In the genomic region with DNA sequence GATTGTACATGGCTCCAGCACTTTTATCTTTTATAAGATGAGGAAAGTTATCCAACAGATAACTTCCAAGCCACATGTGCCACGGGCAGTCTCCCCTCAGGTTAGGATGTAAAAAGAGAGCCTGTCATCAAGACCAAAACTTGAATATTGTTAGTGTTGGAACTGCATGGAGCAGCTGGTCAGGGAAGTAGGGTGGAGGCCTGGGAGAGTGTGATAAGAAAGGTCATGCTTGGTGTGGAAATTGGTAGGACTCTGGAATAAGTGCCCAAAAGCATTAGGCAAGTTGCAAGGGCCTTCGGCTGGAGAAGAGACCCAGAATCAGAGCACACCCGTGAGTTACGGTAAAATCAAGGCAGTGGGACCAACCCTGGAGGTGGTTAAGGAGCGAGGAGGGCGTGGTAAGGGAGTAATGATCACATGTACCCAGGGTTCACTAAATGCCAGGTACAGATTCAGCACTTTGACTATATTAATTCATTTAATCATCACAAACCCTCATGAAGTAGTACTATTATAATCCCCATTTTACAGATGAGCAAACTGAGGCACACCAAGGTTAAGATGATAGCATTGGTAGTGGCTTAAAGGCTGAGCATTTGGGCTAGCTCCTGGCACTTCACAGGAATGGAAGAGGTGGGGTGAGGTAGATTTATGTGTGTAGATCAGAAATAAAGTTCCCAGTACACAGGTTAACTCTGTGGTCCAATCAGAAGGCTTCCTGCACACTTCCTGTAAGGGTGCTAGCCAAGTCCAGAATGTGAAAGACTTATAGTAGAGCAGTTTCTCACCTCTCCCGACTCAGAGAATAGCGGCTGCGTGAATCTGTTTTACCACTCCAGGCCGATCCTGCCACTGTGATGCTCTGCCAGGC, we compare ENCODE assay signal across 1 cellular context.
TF ChIP-seq lines count a peak whose summit lies in the region.

No MANE protein-coding gene starts in this region.

TF ChIP-seq in K562, 482 proteins besides CTCF, POLR2A, EP300 and RAD21 (continues in another document):
- TF ChIP-seq ZNF512 (tag; IDR thresholded peaks at IDR 0.05) (no peak), HDAC6 (IDR thresholded peaks at IDR 0.05; ENCODE audit: low read depth, low read length) (no peak), ZC3H8 (IDR thresholded peaks at IDR 0.05) (no peak), ZBTB43 (CRISPR knock-in tag; IDR thresholded peaks at IDR 0.05) (no peak), PBX2 (CRISPR knock-in tag; IDR thresholded peaks at IDR 0.05; ENCODE audit: low read depth) (no peak), PBX2 (tag; conservative IDR thresholded peaks at IDR 0.05; ENCODE audit: low read depth) (no peak), ESRRA (IDR thresholded peaks at IDR 0.05; ENCODE audit: borderline replicate concordance, low read depth) (peak; percentile 53; the same call in 1 of the 2 replicates), KDM1A (IDR thresholded peaks at IDR 0.05) (peak in 1 of 2 experiments; percentile 64; a peak in 2 of 4 replicates), ZBED1 (IDR thresholded peaks at IDR 0.05) (no peak), TRIM24 (IDR thresholded peaks at IDR 0.05) (no peak), ZNF695 (CRISPR knock-in tag; IDR thresholded peaks at IDR 0.05) (no peak), CHD4 (IDR thresholded peaks at IDR 0.05; ENCODE audit: insufficient read depth, insufficient replicate concordance, low read depth, low read length, poor library complexity, severe bottlenecking) (peak; percentile 35), EHMT2 (IDR thresholded peaks at IDR 0.05) (no peak), FOXP1 (CRISPR knock-in tag; IDR thresholded peaks at IDR 0.05) (no peak), ASH1L (IDR thresholded peaks at IDR 0.05; ENCODE audit: borderline replicate concordance, low read depth, partially characterized antibody) (no peak), FOXA1 (IDR thresholded peaks at IDR 0.05; ENCODE audit: borderline replicate concordance) (no peak), CBFA2T3 (IDR thresholded peaks at IDR 0.05) (peak; percentile 53), PYGO2 (tag; IDR thresholded peaks at IDR 0.05) (no peak), ZNF121 (CRISPR knock-in tag; conservative IDR thresholded peaks at IDR 0.05) (no peak), ARID1B (IDR thresholded peaks at IDR 0.05) (peak; percentile 25; the same call in 1 of the 2 replicates), FOXM1 (IDR thresholded peaks at IDR 0.05; ENCODE audit: low read depth) (no peak), FOXM1 (CRISPR knock-in tag; IDR thresholded peaks at IDR 0.05; ENCODE audit: low read depth) (no peak), FUS (optimal IDR thresholded peaks at IDR 0.05; ENCODE audit: low read depth, low read length) (no peak), ZNF586 (CRISPR knock-in tag; conservative IDR thresholded peaks at IDR 0.05) (no peak), CLOCK (CRISPR knock-in tag; IDR thresholded peaks at IDR 0.05; ENCODE audit: borderline replicate concordance) (no peak), ZNF699 (CRISPR knock-in tag; IDR thresholded peaks at IDR 0.05; ENCODE audit: insufficient replicate concordance) (no peak), ZNF274 (IDR thresholded peaks at IDR 0.05; ENCODE audit: borderline replicate concordance, low read depth, low read length) (no peak), SRSF1 (IDR thresholded peaks at IDR 0.05; ENCODE audit: low read depth, low read length) (no peak), HMGN3 (IDR thresholded peaks at IDR 0.05; ENCODE audit: borderline replicate concordance, extremely low read depth, insufficient read length, low read depth, low read length) (no peak), HDAC2 (IDR thresholded peaks at IDR 0.05) (no peak), DDX20 (tag; IDR thresholded peaks at IDR 0.05; ENCODE audit: low read depth) (no peak), TCF3 (CRISPR knock-in tag; IDR thresholded peaks at IDR 0.05) (peak; percentile 39; the same call in 1 of the 2 replicates), KLF10 (CRISPR knock-in tag; IDR thresholded peaks at IDR 0.05) (no peak), CREB1 (IDR thresholded peaks at IDR 0.05) (no peak), CREB1 (CRISPR knock-in tag; IDR thresholded peaks at IDR 0.05) (no peak), TFE3 (CRISPR knock-in tag; IDR thresholded peaks at IDR 0.05) (no peak), BRD4 (IDR thresholded peaks at IDR 0.05) (no peak), CBX2 (IDR thresholded peaks at IDR 0.05; ENCODE audit: insufficient read depth, low read length, poor library complexity, severe bottlenecking) (no peak), YBX1 (IDR thresholded peaks at IDR 0.05) (no peak), ZC3H11A (IDR thresholded peaks at IDR 0.05; ENCODE audit: low read depth, low read length) (no peak), BDP1 (IDR thresholded peaks at IDR 0.05; ENCODE audit: insufficient read depth, insufficient read length) (no peak)
- TF ChIP-seq, protein P1, sequence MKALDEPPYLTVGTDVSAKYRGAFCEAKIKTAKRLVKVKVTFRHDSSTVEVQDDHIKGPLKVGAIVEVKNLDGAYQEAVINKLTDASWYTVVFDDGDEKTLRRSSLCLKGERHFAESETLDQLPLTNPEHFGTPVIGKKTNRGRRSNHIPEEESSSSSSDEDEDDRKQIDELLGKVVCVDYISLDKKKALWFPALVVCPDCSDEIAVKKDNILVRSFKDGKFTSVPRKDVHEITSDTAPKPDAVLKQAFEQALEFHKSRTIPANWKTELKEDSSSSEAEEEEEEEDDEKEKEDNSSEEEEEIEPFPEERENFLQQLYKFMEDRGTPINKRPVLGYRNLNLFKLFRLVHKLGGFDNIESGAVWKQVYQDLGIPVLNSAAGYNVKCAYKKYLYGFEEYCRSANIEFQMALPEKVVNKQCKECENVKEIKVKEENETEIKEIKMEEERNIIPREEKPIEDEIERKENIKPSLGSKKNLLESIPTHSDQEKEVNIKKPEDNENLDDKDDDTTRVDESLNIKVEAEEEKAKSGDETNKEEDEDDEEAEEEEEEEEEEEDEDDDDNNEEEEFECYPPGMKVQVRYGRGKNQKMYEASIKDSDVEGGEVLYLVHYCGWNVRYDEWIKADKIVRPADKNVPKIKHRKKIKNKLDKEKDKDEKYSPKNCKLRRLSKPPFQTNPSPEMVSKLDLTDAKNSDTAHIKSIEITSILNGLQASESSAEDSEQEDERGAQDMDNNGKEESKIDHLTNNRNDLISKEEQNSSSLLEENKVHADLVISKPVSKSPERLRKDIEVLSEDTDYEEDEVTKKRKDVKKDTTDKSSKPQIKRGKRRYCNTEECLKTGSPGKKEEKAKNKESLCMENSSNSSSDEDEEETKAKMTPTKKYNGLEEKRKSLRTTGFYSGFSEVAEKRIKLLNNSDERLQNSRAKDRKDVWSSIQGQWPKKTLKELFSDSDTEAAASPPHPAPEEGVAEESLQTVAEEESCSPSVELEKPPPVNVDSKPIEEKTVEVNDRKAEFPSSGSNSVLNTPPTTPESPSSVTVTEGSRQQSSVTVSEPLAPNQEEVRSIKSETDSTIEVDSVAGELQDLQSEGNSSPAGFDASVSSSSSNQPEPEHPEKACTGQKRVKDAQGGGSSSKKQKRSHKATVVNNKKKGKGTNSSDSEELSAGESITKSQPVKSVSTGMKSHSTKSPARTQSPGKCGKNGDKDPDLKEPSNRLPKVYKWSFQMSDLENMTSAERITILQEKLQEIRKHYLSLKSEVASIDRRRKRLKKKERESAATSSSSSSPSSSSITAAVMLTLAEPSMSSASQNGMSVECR (CRISPR knock-in tag; IDR thresholded peaks at IDR 0.05) = no peak
- TF ChIP-seq, protein P2, sequence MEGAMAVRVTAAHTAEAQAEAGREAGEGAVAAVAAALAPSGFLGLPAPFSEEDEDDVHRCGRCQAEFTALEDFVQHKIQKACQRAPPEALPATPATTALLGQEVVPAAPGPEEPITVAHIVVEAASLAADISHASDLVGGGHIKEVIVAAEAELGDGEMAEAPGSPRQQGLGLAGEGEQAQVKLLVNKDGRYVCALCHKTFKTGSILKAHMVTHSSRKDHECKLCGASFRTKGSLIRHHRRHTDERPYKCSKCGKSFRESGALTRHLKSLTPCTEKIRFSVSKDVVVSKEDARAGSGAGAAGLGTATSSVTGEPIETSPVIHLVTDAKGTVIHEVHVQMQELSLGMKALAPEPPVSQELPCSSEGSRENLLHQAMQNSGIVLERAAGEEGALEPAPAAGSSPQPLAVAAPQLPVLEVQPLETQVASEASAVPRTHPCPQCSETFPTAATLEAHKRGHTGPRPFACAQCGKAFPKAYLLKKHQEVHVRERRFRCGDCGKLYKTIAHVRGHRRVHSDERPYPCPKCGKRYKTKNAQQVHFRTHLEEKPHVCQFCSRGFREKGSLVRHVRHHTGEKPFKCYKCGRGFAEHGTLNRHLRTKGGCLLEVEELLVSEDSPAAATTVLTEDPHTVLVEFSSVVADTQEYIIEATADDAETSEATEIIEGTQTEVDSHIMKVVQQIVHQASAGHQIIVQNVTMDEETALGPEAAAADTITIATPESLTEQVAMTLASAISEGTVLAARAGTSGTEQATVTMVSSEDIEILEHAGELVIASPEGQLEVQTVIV (CRISPR knock-in tag; IDR thresholded peaks at IDR 0.05; ENCODE audit: borderline replicate concordance) = no peak
- TF ChIP-seq, protein P3, sequence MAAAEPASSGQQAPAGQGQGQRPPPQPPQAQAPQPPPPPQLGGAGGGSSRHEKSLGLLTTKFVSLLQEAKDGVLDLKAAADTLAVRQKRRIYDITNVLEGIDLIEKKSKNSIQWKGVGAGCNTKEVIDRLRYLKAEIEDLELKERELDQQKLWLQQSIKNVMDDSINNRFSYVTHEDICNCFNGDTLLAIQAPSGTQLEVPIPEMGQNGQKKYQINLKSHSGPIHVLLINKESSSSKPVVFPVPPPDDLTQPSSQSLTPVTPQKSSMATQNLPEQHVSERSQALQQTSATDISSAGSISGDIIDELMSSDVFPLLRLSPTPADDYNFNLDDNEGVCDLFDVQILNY (CRISPR knock-in tag; IDR thresholded peaks at IDR 0.05) = no peak
